ENCODE assay signal across 1 cellular context in genomic region chr7:117274951-117275350, GRCh38.
TF ChIP-seq lines count a peak whose summit lies in the region.

No MANE protein-coding gene starts in this region.

TF ChIP-seq in IMR-90, 13 proteins besides CTCF, POLR2A, EP300 and RAD21 (continued from another document):
- no peak for TF ChIP-seq ELK1 (IDR thresholded peaks at IDR 0.05; ENCODE audit: borderline replicate concordance, low read depth, low read length)
- TF ChIP-seq BHLHE40 (IDR thresholded peaks at IDR 0.05; ENCODE audit: low read depth, low read length), result no peak
- TF ChIP-seq CEBPB (IDR thresholded peaks at IDR 0.05; ENCODE audit: low read depth, low read length), result no peak
- TF ChIP-seq MXI1 (IDR thresholded peaks at IDR 0.05; ENCODE audit: borderline replicate concordance, low read depth, low read length), result no peak
- TF ChIP-seq MAZ (IDR thresholded peaks at IDR 0.05; ENCODE audit: borderline replicate concordance, low read depth, low read length), result no peak
- TF ChIP-seq MAFK (IDR thresholded peaks at IDR 0.05; ENCODE audit: low read depth, low read length), result no peak
